ENCODE assay signal across 1 cellular context in the genomic region with DNA sequence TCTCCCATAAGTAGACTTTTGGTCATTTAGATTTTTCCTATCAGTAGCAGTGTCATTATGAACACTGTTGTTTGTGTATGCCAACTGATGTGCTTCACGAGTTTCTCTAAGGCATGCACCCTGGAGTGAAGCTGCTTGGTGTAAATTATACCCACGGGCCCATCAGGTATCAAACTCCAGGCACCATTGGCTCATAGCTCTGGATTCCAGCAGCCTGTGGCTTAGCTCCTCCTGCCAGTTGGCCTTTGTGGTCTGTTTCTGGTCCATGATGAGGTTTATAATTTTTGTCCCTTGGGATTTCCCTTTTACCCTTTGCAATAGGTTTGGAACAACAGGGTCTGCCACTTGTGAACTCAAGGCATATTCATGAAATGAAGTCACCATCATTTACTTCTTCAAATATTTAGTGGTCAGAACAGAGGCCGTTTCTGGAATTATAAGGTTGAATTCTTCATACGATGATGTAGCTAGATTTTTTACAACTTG.
TF ChIP-seq lines count a peak whose summit lies in the region.

No MANE protein-coding gene starts in this region.

TF ChIP-seq in HEK293, 187 proteins besides CTCF, POLR2A, EP300 and RAD21 (continued from another document and continues in another):
- TF ChIP-seq, protein P1, sequence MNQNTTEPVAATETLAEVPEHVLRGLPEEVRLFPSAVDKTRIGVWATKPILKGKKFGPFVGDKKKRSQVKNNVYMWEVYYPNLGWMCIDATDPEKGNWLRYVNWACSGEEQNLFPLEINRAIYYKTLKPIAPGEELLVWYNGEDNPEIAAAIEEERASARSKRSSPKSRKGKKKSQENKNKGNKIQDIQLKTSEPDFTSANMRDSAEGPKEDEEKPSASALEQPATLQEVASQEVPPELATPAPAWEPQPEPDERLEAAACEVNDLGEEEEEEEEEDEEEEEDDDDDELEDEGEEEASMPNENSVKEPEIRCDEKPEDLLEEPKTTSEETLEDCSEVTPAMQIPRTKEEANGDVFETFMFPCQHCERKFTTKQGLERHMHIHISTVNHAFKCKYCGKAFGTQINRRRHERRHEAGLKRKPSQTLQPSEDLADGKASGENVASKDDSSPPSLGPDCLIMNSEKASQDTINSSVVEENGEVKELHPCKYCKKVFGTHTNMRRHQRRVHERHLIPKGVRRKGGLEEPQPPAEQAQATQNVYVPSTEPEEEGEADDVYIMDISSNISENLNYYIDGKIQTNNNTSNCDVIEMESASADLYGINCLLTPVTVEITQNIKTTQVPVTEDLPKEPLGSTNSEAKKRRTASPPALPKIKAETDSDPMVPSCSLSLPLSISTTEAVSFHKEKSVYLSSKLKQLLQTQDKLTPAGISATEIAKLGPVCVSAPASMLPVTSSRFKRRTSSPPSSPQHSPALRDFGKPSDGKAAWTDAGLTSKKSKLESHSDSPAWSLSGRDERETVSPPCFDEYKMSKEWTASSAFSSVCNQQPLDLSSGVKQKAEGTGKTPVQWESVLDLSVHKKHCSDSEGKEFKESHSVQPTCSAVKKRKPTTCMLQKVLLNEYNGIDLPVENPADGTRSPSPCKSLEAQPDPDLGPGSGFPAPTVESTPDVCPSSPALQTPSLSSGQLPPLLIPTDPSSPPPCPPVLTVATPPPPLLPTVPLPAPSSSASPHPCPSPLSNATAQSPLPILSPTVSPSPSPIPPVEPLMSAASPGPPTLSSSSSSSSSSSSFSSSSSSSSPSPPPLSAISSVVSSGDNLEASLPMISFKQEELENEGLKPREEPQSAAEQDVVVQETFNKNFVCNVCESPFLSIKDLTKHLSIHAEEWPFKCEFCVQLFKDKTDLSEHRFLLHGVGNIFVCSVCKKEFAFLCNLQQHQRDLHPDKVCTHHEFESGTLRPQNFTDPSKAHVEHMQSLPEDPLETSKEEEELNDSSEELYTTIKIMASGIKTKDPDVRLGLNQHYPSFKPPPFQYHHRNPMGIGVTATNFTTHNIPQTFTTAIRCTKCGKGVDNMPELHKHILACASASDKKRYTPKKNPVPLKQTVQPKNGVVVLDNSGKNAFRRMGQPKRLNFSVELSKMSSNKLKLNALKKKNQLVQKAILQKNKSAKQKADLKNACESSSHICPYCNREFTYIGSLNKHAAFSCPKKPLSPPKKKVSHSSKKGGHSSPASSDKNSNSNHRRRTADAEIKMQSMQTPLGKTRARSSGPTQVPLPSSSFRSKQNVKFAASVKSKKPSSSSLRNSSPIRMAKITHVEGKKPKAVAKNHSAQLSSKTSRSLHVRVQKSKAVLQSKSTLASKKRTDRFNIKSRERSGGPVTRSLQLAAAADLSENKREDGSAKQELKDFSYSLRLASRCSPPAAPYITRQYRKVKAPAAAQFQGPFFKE (tag by site-specific recombination; IDR thresholded peaks at IDR 0.05; ENCODE audit: borderline replicate concordance) = no peak
- TF ChIP-seq, protein P2, sequence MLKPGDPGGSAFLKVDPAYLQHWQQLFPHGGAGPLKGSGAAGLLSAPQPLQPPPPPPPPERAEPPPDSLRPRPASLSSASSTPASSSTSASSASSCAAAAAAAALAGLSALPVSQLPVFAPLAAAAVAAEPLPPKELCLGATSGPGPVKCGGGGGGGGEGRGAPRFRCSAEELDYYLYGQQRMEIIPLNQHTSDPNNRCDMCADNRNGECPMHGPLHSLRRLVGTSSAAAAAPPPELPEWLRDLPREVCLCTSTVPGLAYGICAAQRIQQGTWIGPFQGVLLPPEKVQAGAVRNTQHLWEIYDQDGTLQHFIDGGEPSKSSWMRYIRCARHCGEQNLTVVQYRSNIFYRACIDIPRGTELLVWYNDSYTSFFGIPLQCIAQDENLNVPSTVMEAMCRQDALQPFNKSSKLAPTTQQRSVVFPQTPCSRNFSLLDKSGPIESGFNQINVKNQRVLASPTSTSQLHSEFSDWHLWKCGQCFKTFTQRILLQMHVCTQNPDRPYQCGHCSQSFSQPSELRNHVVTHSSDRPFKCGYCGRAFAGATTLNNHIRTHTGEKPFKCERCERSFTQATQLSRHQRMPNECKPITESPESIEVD (tag by site-specific recombination; IDR thresholded peaks at IDR 0.05) = peak; percentile 81
- no peak for TF ChIP-seq ZNF610 (tag by site-specific recombination; IDR thresholded peaks at IDR 0.05; ENCODE audit: borderline replicate concordance)
- TF ChIP-seq ZNF785 (tag by site-specific recombination; IDR thresholded peaks at IDR 0.05) = no peak
- TF ChIP-seq, protein P3, sequence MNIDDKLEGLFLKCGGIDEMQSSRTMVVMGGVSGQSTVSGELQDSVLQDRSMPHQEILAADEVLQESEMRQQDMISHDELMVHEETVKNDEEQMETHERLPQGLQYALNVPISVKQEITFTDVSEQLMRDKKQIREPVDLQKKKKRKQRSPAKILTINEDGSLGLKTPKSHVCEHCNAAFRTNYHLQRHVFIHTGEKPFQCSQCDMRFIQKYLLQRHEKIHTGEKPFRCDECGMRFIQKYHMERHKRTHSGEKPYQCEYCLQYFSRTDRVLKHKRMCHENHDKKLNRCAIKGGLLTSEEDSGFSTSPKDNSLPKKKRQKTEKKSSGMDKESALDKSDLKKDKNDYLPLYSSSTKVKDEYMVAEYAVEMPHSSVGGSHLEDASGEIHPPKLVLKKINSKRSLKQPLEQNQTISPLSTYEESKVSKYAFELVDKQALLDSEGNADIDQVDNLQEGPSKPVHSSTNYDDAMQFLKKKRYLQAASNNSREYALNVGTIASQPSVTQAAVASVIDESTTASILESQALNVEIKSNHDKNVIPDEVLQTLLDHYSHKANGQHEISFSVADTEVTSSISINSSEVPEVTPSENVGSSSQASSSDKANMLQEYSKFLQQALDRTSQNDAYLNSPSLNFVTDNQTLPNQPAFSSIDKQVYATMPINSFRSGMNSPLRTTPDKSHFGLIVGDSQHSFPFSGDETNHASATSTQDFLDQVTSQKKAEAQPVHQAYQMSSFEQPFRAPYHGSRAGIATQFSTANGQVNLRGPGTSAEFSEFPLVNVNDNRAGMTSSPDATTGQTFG (tag by site-specific recombination; IDR thresholded peaks at IDR 0.05; ENCODE audit: borderline replicate concordance) = no peak
- no peak for TF ChIP-seq ZNF302 (tag by site-specific recombination; IDR thresholded peaks at IDR 0.05; ENCODE audit: low read depth)
- TF ChIP-seq ZBTB7A (tag by site-specific recombination; IDR thresholded peaks at IDR 0.05; ENCODE audit: low read depth) = no peak
- TF ChIP-seq ZFP69B (tag by site-specific recombination; IDR thresholded peaks at IDR 0.05) = no peak
- TF ChIP-seq ZNF221 (tag by site-specific recombination; IDR thresholded peaks at IDR 0.05; ENCODE audit: borderline replicate concordance) = no peak
- TF ChIP-seq, protein P4, sequence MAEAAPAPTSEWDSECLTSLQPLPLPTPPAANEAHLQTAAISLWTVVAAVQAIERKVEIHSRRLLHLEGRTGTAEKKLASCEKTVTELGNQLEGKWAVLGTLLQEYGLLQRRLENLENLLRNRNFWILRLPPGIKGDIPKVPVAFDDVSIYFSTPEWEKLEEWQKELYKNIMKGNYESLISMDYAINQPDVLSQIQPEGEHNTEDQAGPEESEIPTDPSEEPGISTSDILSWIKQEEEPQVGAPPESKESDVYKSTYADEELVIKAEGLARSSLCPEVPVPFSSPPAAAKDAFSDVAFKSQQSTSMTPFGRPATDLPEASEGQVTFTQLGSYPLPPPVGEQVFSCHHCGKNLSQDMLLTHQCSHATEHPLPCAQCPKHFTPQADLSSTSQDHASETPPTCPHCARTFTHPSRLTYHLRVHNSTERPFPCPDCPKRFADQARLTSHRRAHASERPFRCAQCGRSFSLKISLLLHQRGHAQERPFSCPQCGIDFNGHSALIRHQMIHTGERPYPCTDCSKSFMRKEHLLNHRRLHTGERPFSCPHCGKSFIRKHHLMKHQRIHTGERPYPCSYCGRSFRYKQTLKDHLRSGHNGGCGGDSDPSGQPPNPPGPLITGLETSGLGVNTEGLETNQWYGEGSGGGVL (tag by site-specific recombination; IDR thresholded peaks at IDR 0.05) = no peak
- TF ChIP-seq ZNF155 (tag by site-specific recombination; IDR thresholded peaks at IDR 0.05) = no peak
- TF ChIP-seq, protein P5, sequence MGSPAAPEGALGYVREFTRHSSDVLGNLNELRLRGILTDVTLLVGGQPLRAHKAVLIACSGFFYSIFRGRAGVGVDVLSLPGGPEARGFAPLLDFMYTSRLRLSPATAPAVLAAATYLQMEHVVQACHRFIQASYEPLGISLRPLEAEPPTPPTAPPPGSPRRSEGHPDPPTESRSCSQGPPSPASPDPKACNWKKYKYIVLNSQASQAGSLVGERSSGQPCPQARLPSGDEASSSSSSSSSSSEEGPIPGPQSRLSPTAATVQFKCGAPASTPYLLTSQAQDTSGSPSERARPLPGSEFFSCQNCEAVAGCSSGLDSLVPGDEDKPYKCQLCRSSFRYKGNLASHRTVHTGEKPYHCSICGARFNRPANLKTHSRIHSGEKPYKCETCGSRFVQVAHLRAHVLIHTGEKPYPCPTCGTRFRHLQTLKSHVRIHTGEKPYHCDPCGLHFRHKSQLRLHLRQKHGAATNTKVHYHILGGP (tag by site-specific recombination; IDR thresholded peaks at IDR 0.05) = no peak
- no peak for TF ChIP-seq ZNF138 (tag by site-specific recombination; IDR thresholded peaks at IDR 0.05; ENCODE audit: borderline replicate concordance)
- no peak for TF ChIP-seq YY2 (tag by site-specific recombination; IDR thresholded peaks at IDR 0.05)
- no peak for TF ChIP-seq ZNF426 (tag by site-specific recombination; IDR thresholded peaks at IDR 0.05)
- peak; percentile 86 for TF ChIP-seq ZIC2 (tag by site-specific recombination; IDR thresholded peaks at IDR 0.05)
- no peak for TF ChIP-seq ZNF670 (tag by site-specific recombination; IDR thresholded peaks at IDR 0.05; ENCODE audit: low read depth)
- TF ChIP-seq ZNF560 (tag by site-specific recombination; IDR thresholded peaks at IDR 0.05; ENCODE audit: borderline replicate concordance) = no peak
- TF ChIP-seq ZNF776 (tag by site-specific recombination; IDR thresholded peaks at IDR 0.05; ENCODE audit: borderline replicate concordance) = no peak
- TF ChIP-seq ZNF571 (tag by site-specific recombination; IDR thresholded peaks at IDR 0.05) = no peak
- TF ChIP-seq ZNF248 (tag by site-specific recombination; IDR thresholded peaks at IDR 0.05) = no peak
- no peak for TF ChIP-seq ZBTB1 (tag by site-specific recombination; IDR thresholded peaks at IDR 0.05)
- no peak for TF ChIP-seq SETDB1 (IDR thresholded peaks at IDR 0.05; ENCODE audit: insufficient read length, low read length)
- no peak for TF ChIP-seq GLIS2 (tag by site-specific recombination; IDR thresholded peaks at IDR 0.05)
- no peak for TF ChIP-seq ZNF76 (tag by site-specific recombination; IDR thresholded peaks at IDR 0.05; ENCODE audit: borderline replicate concordance, low read depth)
- no peak for TF ChIP-seq EGR2 (tag by site-specific recombination; IDR thresholded peaks at IDR 0.05; ENCODE audit: low read depth)
- TF ChIP-seq, protein P6, sequence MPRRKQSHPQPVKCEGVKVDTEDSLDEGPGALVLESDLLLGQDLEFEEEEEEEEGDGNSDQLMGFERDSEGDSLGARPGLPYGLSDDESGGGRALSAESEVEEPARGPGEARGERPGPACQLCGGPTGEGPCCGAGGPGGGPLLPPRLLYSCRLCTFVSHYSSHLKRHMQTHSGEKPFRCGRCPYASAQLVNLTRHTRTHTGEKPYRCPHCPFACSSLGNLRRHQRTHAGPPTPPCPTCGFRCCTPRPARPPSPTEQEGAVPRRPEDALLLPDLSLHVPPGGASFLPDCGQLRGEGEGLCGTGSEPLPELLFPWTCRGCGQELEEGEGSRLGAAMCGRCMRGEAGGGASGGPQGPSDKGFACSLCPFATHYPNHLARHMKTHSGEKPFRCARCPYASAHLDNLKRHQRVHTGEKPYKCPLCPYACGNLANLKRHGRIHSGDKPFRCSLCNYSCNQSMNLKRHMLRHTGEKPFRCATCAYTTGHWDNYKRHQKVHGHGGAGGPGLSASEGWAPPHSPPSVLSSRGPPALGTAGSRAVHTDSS (tag by site-specific recombination; IDR thresholded peaks at IDR 0.05) = peak; percentile 33; the same call in 1 of the 2 replicates
- TF ChIP-seq ZNF791 (tag by site-specific recombination; IDR thresholded peaks at IDR 0.05) = no peak
- TF ChIP-seq, protein P7, sequence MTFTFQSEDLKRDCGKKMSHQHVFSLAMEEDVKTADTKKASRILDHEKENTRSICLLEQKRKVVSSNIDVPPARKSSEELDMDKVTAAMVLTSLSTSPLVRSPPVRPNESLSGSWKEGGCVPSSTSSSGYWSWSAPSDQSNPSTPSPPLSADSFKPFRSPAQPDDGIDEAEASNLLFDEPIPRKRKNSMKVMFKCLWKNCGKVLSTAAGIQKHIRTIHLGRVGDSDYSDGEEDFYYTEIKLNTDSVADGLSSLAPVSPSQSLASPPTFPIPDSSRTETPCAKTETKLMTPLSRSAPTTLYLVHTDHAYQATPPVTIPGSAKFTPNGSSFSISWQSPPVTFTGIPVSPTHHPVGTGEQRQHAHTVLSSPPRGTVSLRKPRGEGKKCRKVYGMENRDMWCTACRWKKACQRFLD (tag by site-specific recombination; IDR thresholded peaks at IDR 0.05) = no peak
- no peak for TF ChIP-seq ZNF350 (tag by site-specific recombination; IDR thresholded peaks at IDR 0.05)
- no peak for TF ChIP-seq ZNF473 (tag by site-specific recombination; IDR thresholded peaks at IDR 0.05)
- TF ChIP-seq, protein P8, sequence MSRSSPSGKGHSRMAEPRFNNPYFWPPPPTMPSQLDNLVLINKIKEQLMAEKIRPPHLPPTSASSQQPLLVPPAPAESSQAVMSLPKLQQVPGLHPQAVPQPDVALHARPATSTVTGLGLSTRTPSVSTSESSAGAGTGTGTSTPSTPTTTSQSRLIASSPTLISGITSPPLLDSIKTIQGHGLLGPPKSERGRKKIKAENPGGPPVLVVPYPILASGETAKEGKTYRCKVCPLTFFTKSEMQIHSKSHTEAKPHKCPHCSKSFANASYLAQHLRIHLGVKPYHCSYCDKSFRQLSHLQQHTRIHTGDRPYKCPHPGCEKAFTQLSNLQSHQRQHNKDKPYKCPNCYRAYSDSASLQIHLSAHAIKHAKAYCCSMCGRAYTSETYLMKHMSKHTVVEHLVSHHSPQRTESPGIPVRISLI (tag by site-specific recombination; IDR thresholded peaks at IDR 0.05) = no peak
- TF ChIP-seq ZNF701 (tag by site-specific recombination; IDR thresholded peaks at IDR 0.05) = no peak
- TF ChIP-seq, protein P9, sequence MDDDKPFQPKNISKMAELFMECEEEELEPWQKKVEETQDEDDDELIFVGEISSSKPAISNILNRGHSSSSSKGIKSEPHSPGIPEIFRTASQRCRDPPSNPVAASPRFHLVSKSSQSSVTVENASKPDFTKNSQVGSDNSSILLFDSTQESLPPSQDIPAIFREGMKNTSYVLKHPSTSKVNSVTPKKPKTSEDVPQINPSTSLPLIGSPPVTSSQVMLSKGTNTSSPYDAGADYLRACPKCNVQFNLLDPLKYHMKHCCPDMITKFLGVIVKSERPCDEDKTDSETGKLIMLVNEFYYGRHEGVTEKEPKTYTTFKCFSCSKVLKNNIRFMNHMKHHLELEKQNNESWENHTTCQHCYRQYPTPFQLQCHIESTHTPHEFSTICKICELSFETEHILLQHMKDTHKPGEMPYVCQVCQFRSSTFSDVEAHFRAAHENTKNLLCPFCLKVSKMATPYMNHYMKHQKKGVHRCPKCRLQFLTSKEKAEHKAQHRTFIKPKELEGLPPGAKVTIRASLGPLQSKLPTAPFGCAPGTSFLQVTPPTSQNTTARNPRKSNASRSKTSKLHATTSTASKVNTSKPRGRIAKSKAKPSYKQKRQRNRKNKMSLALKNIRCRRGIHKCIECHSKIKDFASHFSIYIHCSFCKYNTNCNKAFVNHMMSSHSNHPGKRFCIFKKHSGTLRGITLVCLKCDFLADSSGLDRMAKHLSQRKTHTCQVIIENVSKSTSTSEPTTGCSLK (tag by site-specific recombination; IDR thresholded peaks at IDR 0.05) = no peak
- peak; percentile 87; the same call in 1 of the 2 replicates for TF ChIP-seq ZNF24 (tag by site-specific recombination; IDR thresholded peaks at IDR 0.05)
- TF ChIP-seq ZNF133 (tag by site-specific recombination; IDR thresholded peaks at IDR 0.05) = no peak
- no peak for TF ChIP-seq ZNF792 (tag by site-specific recombination; IDR thresholded peaks at IDR 0.05)
- no peak for TF ChIP-seq ZNF391 (tag by site-specific recombination; IDR thresholded peaks at IDR 0.05; ENCODE audit: borderline replicate concordance, low read depth)
- no peak for TF ChIP-seq ZNF211 (tag by site-specific recombination; IDR thresholded peaks at IDR 0.05; ENCODE audit: low read depth)
